10 cellular contexts compared by ENCODE assay signal in the genomic region with DNA sequence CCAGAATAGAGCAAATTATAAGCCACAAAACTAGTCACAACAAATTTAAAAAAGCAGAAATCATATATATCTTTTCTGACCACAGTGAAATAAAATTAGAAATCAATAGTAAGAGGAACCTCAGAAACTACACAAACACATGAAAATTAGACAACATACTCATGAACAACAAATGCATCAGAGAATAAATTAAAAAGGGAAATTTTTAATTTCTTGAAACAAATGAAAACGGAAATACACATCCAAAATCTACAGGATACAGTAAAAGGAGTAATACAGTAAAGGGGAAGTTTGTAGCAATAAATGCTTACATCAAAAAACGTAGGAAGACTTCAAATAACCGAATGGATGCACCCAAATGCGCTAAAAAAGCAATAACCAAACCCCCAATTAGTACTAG. TPM values are rescaled to one million over a fixed set of nuclear protein-coding genes. Genes with fewer than 3 reads are reported as not detected.
"Had no signal": no experiment of that assay in that cellular context is flagged by ENCODE, and none has a peak within 500 bp of the region (broad histone marks: within the 10 kb centered on the region; RNA-seq: fewer than 3 reads in every experiment).

No MANE protein-coding gene starts in this region.

- H3K4me3 ChIP-seq: K562 had no signal

- ATAC-seq: HepG2, K562 had no signal

- DNase-seq: IMR-90, KBM-7, KG1 had no signal

- FAIRE-seq: HepG2, HTR-8/SVneo, K562 had no signal

- H3K27ac ChIP-seq: HL-60 had no signal

RNA-seq across cellular contexts. Expression of a gene that starts 19.2 kb away (rescaled TPM):
- total RNA-seq: HepG2, HT-29, HT1080, IMR-90, K562 had no signal
- polyA plus RNA-seq: HepG2, IMR-90 had no signal

RNA-seq across cellular contexts. Expression of a gene that starts 37.9 kb away (rescaled TPM):
- polyA plus RNA-seq: IgD-negative memory B cell had no signal
